ENCODE assay signal across 1 cellular context in the genomic region with DNA sequence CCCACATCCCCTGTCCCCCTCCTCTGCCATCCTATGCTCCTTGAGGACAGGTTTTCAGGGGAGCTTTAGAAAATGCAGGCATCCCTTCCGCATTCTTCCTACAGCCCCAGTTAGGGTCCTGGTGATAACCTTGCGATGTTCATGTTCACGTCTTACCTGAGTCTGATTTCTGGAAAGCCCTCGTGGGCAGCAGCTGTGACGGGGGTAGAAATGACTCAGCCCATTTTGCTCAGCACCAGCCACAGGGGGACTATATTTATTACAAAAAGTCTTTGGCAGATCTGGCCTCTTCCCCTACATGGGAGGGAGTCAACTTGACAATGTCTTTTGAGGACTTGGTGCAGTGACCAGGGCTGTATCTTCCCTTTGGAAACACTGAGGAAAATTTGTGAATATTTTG.
TF ChIP-seq lines count a peak whose summit lies in the region.

No MANE protein-coding gene starts in this region.

TF ChIP-seq in H1, 55 proteins besides CTCF, POLR2A, EP300 and RAD21 (continued from another document):
- TF ChIP-seq, protein P1, sequence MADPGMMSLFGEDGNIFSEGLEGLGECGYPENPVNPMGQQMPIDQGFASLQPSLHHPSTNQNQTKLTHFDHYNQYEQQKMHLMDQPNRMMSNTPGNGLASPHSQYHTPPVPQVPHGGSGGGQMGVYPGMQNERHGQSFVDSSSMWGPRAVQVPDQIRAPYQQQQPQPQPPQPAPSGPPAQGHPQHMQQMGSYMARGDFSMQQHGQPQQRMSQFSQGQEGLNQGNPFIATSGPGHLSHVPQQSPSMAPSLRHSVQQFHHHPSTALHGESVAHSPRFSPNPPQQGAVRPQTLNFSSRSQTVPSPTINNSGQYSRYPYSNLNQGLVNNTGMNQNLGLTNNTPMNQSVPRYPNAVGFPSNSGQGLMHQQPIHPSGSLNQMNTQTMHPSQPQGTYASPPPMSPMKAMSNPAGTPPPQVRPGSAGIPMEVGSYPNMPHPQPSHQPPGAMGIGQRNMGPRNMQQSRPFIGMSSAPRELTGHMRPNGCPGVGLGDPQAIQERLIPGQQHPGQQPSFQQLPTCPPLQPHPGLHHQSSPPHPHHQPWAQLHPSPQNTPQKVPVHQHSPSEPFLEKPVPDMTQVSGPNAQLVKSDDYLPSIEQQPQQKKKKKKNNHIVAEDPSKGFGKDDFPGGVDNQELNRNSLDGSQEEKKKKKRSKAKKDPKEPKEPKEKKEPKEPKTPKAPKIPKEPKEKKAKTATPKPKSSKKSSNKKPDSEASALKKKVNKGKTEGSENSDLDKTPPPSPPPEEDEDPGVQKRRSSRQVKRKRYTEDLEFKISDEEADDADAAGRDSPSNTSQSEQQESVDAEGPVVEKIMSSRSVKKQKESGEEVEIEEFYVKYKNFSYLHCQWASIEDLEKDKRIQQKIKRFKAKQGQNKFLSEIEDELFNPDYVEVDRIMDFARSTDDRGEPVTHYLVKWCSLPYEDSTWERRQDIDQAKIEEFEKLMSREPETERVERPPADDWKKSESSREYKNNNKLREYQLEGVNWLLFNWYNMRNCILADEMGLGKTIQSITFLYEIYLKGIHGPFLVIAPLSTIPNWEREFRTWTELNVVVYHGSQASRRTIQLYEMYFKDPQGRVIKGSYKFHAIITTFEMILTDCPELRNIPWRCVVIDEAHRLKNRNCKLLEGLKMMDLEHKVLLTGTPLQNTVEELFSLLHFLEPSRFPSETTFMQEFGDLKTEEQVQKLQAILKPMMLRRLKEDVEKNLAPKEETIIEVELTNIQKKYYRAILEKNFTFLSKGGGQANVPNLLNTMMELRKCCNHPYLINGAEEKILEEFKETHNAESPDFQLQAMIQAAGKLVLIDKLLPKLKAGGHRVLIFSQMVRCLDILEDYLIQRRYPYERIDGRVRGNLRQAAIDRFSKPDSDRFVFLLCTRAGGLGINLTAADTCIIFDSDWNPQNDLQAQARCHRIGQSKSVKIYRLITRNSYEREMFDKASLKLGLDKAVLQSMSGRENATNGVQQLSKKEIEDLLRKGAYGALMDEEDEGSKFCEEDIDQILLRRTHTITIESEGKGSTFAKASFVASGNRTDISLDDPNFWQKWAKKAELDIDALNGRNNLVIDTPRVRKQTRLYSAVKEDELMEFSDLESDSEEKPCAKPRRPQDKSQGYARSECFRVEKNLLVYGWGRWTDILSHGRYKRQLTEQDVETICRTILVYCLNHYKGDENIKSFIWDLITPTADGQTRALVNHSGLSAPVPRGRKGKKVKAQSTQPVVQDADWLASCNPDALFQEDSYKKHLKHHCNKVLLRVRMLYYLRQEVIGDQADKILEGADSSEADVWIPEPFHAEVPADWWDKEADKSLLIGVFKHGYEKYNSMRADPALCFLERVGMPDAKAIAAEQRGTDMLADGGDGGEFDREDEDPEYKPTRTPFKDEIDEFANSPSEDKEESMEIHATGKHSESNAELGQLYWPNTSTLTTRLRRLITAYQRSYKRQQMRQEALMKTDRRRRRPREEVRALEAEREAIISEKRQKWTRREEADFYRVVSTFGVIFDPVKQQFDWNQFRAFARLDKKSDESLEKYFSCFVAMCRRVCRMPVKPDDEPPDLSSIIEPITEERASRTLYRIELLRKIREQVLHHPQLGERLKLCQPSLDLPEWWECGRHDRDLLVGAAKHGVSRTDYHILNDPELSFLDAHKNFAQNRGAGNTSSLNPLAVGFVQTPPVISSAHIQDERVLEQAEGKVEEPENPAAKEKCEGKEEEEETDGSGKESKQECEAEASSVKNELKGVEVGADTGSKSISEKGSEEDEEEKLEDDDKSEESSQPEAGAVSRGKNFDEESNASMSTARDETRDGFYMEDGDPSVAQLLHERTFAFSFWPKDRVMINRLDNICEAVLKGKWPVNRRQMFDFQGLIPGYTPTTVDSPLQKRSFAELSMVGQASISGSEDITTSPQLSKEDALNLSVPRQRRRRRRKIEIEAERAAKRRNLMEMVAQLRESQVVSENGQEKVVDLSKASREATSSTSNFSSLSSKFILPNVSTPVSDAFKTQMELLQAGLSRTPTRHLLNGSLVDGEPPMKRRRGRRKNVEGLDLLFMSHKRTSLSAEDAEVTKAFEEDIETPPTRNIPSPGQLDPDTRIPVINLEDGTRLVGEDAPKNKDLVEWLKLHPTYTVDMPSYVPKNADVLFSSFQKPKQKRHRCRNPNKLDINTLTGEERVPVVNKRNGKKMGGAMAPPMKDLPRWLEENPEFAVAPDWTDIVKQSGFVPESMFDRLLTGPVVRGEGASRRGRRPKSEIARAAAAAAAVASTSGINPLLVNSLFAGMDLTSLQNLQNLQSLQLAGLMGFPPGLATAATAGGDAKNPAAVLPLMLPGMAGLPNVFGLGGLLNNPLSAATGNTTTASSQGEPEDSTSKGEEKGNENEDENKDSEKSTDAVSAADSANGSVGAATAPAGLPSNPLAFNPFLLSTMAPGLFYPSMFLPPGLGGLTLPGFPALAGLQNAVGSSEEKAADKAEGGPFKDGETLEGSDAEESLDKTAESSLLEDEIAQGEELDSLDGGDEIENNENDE (IDR thresholded peaks at IDR 0.05; ENCODE audit: insufficient replicate concordance, low read length): no peak
- TF ChIP-seq ZNF274 (IDR thresholded peaks at IDR 0.05; ENCODE audit: borderline replicate concordance, extremely low read depth, low read length): no peak
- no peak for TF ChIP-seq GABPA (IDR thresholded peaks at IDR 0.05; ENCODE audit: borderline replicate concordance, insufficient read depth, low read length)
- no peak for TF ChIP-seq KDM5A (IDR thresholded peaks at IDR 0.05; ENCODE audit: low read length)
- no peak for TF ChIP-seq CBX5 (IDR thresholded peaks at IDR 0.05; ENCODE audit: low read depth, low read length)
